ENCODE assay signal across 11 cellular contexts in genomic region chr20:49685809-49686208, GRCh38. TPM values are rescaled to one million over a fixed set of nuclear protein-coding genes. Genes with fewer than 3 reads are reported as not detected.
DNase-seq lines count a peak whose midpoint lies in the region; FAIRE-seq and TF ChIP-seq lines count a peak whose summit lies in the region.
"Had no signal": no experiment of that assay in that cellular context is flagged by ENCODE, and none has a peak within 500 bp of the region (broad histone marks: within the 10 kb centered on the region; RNA-seq: fewer than 3 reads in every experiment).

No MANE protein-coding gene starts in this region.

- H3K79me2 ChIP-seq in SK-N-SH (ENCODE audit: insufficient read depth), result peaks cover 98% of the 10 kb centered on the region

- no peak for TF ChIP-seq RAD21 in SK-N-SH (IDR thresholded peaks at IDR 0.05; ENCODE audit: low read length)

- no peaks in the 10 kb centered on the region for H3K9me3 ChIP-seq in SK-N-SH
- no peaks in the 10 kb centered on the region for H3K9me3 ChIP-seq in skeletal muscle satellite cell (replicated peaks; ENCODE audit: low read length)
- H3K9me3 ChIP-seq: SJCRH30 had no signal

- H3K27ac ChIP-seq in SK-N-SH (ENCODE audit: low read depth in 2 of 2, low read length in 1 of 2), result peak overlapping the region; percentile 4 to 65; a peak in 2 of 4 replicates
- H3K27ac ChIP-seq: 22Rv1, SJCRH30 had no signal

- H3K9me2 ChIP-seq in SK-N-SH, result no peaks in the 10 kb centered on the region

- no peaks in the 10 kb centered on the region for H3K27me3 ChIP-seq in SK-N-SH (ENCODE audit: insufficient read depth)
- H3K27me3 ChIP-seq in skeletal muscle satellite cell (ENCODE audit: control insufficient read depth, insufficient read depth, low read length), result no peaks in the 10 kb centered on the region
- H3K27me3 ChIP-seq: SJCRH30 had no signal

- H3K4me1 ChIP-seq in SK-N-SH (ENCODE audit: control insufficient read depth in 1 of 2, insufficient read depth in 2 of 2, low read depth in 1 of 2, low read length in 1 of 2) (peaks cover 4 to 35% of the 10 kb centered on the region in 2 experiments), skeletal muscle satellite cell (ENCODE audit: control insufficient read depth, insufficient read depth, low read length) (peaks cover 30% of the 10 kb centered on the region)

- peaks cover 25% of the 10 kb centered on the region for H4K20me1 ChIP-seq in SK-N-SH (ENCODE audit: insufficient read depth)

- no peak for TF ChIP-seq POLR2A in H54 (IDR thresholded peaks at IDR 0.05; ENCODE audit: low read depth, low read length)

- DNase-seq in DMS53 (lab: John Stamatoyannopoulos, UW) (peak; percentile 19), DMS53 treated with DMSO at 0.1 percent for 48 hours (lab: John Stamatoyannopoulos, UW; ENCODE audit: unreplicated experiment) (no peak), SK-N-SH (no peak), fibroblast of peridontal ligament (ENCODE audit: extremely low read depth) (peak; percentile 71), H54 (ENCODE audit: insufficient read length, low spot score) (no peak), pons (ENCODE audit: low spot score) (no peak)
- no peak for DNase-seq in activated T-cell treated with anti-CD3 and anti-CD28 coated beads, Interleukin-2, amount 50 U/mL, for 48 hours
- DNase-seq: activated T-cell treated with anti-CD3 and anti-CD28 coated beads, Interleukin-2, amount 50 U/mL, for 4 hours; SJCRH30 had no signal

- peak in 1 of 2 experiments; percentile 16; a peak in 1 of 4 replicates for TF ChIP-seq EP300 in SK-N-SH (IDR thresholded peaks at IDR 0.05; ENCODE audit: borderline replicate concordance in 1 of 2, low read depth in 1 of 2, low read length in 1 of 2)

- POLR2A ChIA-PET in SK-N-SH (lab: Yijun Ruan, JAX), result no interaction called here

- FAIRE-seq in H54 (lab: Jason Lieb, UNC), result no peak

- H3K4me2 ChIP-seq in SK-N-SH, result peak overlapping the region; percentile 59
- peak overlapping the region; percentile 26 for H3K4me2 ChIP-seq in skeletal muscle satellite cell (ENCODE audit: low read length)

- peaks cover 24% of the 10 kb centered on the region for H3F3A ChIP-seq in SK-N-SH (replicated peaks; ENCODE audit: insufficient read depth)

- H3K4me3 ChIP-seq in SK-N-SH (ENCODE audit: low read depth in 2 of 2, low read length in 1 of 2) (no peak overlapping the region), skeletal muscle satellite cell (ENCODE audit: low read length) (no peak overlapping the region)
- H3K4me3 ChIP-seq: SJCRH30 had no signal

- H3K9ac ChIP-seq in SK-N-SH (no peak overlapping the region), skeletal muscle satellite cell (ENCODE audit: low read depth, low read length) (peak overlapping the region; percentile 33)

- WGBS in SK-N-SH (ENCODE audit: low lambda C conversion rate), result 4% methylated on average over 2 of the region's 2 CpGs

- CTCF ChIA-PET in SK-N-SH (lab: Yijun Ruan, JAX), result no interaction called here

- no peak for TF ChIP-seq CTCF in SK-N-SH (IDR thresholded peaks at IDR 0.05)

- no peaks in the 10 kb centered on the region for H3K36me3 ChIP-seq in SK-N-SH (replicated peaks in 1 of 2; ENCODE audit: control insufficient read depth in 1 of 2, insufficient read depth in 2 of 2, low read length in 1 of 2)
- no peaks in the 10 kb centered on the region for H3K36me3 ChIP-seq in skeletal muscle satellite cell (ENCODE audit: insufficient read depth, low read length)

- H2AFZ ChIP-seq in SK-N-SH (ENCODE audit: low read depth), result no peak overlapping the region

TF ChIP-seq in SK-N-SH, 30 proteins besides CTCF, POLR2A, EP300 and RAD21:
- peak; percentile 68; the same call in 1 of the 2 replicates for TF ChIP-seq FOSL2 (IDR thresholded peaks at IDR 0.05; ENCODE audit: borderline replicate concordance, low read depth)
- TF ChIP-seq USF2 (IDR thresholded peaks at IDR 0.05; ENCODE audit: borderline replicate concordance, low read depth, low read length), result no peak
- TF ChIP-seq PBX3 (IDR thresholded peaks at IDR 0.05), result peak; percentile 41; the same call in 1 of the 2 replicates
- TF ChIP-seq JUND (IDR thresholded peaks at IDR 0.05), result peak; percentile 47
- TF ChIP-seq MAX (IDR thresholded peaks at IDR 0.05; ENCODE audit: low read depth), result 0 out of 2 replicates have a peak, but pooled peaks have one; percentile 30
- TF ChIP-seq CHD2 (IDR thresholded peaks at IDR 0.05; ENCODE audit: low read length, partially characterized antibody), result no peak
- TF ChIP-seq TCF12 (IDR thresholded peaks at IDR 0.05), result peak; percentile 23; the same call in 1 of the 2 replicates

RNA-seq across cellular contexts. Expression of gene B4GALT5, which starts 27.9 kb away (rescaled TPM):
- polyA plus RNA-seq in SK-N-SH (2012; rRNA removed), result 35.1 and 40.5 TPM in 2 replicates
- 42.3 and 44.9 TPM in 2 replicates for polyA plus RNA-seq in SK-N-SH (2012; cell fraction: cytosol; rRNA removed)
- 13.2 and 19.3 TPM in 2 replicates for polyA plus RNA-seq in SK-N-SH (2012; cell fraction: nucleus; rRNA removed)
- 14.4 and 16.5 TPM in 2 replicates for total RNA-seq in skeletal muscle satellite cell (2012; rRNA removed)

Comparison
In these comparisons a context has a peak if more than half of its experiments do, and no peak if none do; other contexts are left out.
1. DNase-seq: peak in DMS53 (single experiment) and fibroblast of peridontal ligament (single experiment); none in DMS53 treated with DMSO at 0.1 percent for 48 hours (single experiment), SK-N-SH (single experiment), H54 (single experiment), pons (single experiment) and activated T-cell treated with anti-CD3 and anti-CD28 coated beads, Interleukin-2, amount 50 U/mL, for 48 hours (0 of 2).